In genomic region chr19:54168174-54168917, GRCh38 we compare ENCODE assay signal across 8 cellular contexts. TPM values are rescaled to one million over a fixed set of nuclear protein-coding genes. Genes with fewer than 3 reads are reported as not detected.
DNase-seq lines count a peak whose midpoint lies in the region; ATAC-seq and TF ChIP-seq lines count a peak whose summit lies in the region.

No MANE protein-coding gene starts in this region.

- H3K4me1 Mint-ChIP-seq in activated T-helper 1 cell treated with anti-CD3 and anti-CD28 coated beads, Interleukin-12 subunit alpha, Interleukin-12 subunit beta, Interleukin-2, Interleukin-4 antibody, amounts not matched to agents 30 ng/mL and 10 ng/mL and 1 ng/mL, durations not matched to agents 14 hours and 24 hours and 36 hours (ENCODE audit: low read depth) = peaks cover 15% of the 10 kb centered on the region

- H3K4me1 ChIP-seq in RWPE2 (ENCODE audit: insufficient read depth, poor library complexity, severe bottlenecking) (no peaks in the 10 kb centered on the region), neutrophil (ENCODE audit: control insufficient read depth in 1 of 2, insufficient read depth in 1 of 2, low read depth in 1 of 2, low read length in 1 of 2) (peaks cover 39 to 48% of the 10 kb centered on the region in 2 experiments)

- H3K36me3 Mint-ChIP-seq in activated T-helper 1 cell treated with anti-CD3 and anti-CD28 coated beads, Interleukin-12 subunit alpha, Interleukin-12 subunit beta, Interleukin-2, Interleukin-4 antibody, amounts not matched to agents 30 ng/mL and 10 ng/mL and 1 ng/mL, durations not matched to agents 14 hours and 24 hours and 36 hours (ENCODE audit: low read depth) = no peaks in the 10 kb centered on the region

- peaks cover 2% of the 10 kb centered on the region for H3K27me3 Mint-ChIP-seq in activated T-helper 1 cell treated with anti-CD3 and anti-CD28 coated beads, Interleukin-12 subunit alpha, Interleukin-12 subunit beta, Interleukin-2, Interleukin-4 antibody, amounts not matched to agents 30 ng/mL and 10 ng/mL and 1 ng/mL, durations not matched to agents 14 hours and 24 hours and 36 hours (ENCODE audit: insufficient read depth)

- no peak overlapping the region for H3K27ac ChIP-seq in RWPE2 (ENCODE audit: poor library complexity, severe bottlenecking)
- peak overlapping the region; percentile 39 for H3K27ac ChIP-seq in neutrophil

- TF ChIP-seq CTCF in GM12873 (IDR thresholded peaks at IDR 0.05; ENCODE audit: insufficient read depth, low read depth, low read length, missing control alignments) = peak; percentile 93
- peak; percentile 85 for TF ChIP-seq CTCF in RWPE2 (IDR thresholded peaks at IDR 0.05; ENCODE audit: poor library complexity, severe bottlenecking)
- peak; percentile 82 for TF ChIP-seq CTCF in neutrophil (IDR thresholded peaks at IDR 0.05)

- H3K27me3 ChIP-seq in RWPE2 (ENCODE audit: insufficient read depth, poor library complexity, severe bottlenecking) (no peaks in the 10 kb centered on the region), neutrophil (peaks cover 20% of the 10 kb centered on the region)

- peak; percentile 61 for ATAC-seq in RWPE2 (ENCODE audit: low read depth)
- ATAC-seq in HG03469 (IDR thresholded peaks at IDR 0.05; ENCODE audit: unreplicated experiment) = no peak

- no peaks in the 10 kb centered on the region for H3K9me3 Mint-ChIP-seq in activated T-helper 1 cell treated with anti-CD3 and anti-CD28 coated beads, Interleukin-12 subunit alpha, Interleukin-12 subunit beta, Interleukin-2, Interleukin-4 antibody, amounts not matched to agents 30 ng/mL and 10 ng/mL and 1 ng/mL, durations not matched to agents 14 hours and 24 hours and 36 hours

- H3K36me3 ChIP-seq in RWPE2 (ENCODE audit: low read depth) = peaks cover 13% of the 10 kb centered on the region
- peaks cover 2% of the 10 kb centered on the region for H3K36me3 ChIP-seq in neutrophil

- H3K4me3 ChIP-seq in RWPE2 (ENCODE audit: severe bottlenecking) (no peak overlapping the region), neutrophil (ENCODE audit: low read depth in 1 of 2, low read length in 1 of 2) (peak overlapping the region in 1 of 2 experiments; percentile 17)

- no peak overlapping the region for H3K27ac Mint-ChIP-seq in activated T-helper 1 cell treated with anti-CD3 and anti-CD28 coated beads, Interleukin-12 subunit alpha, Interleukin-12 subunit beta, Interleukin-2, Interleukin-4 antibody, amounts not matched to agents 30 ng/mL and 10 ng/mL and 1 ng/mL, durations not matched to agents 14 hours and 24 hours and 36 hours

- H3K4me3 Mint-ChIP-seq in activated T-helper 1 cell treated with anti-CD3 and anti-CD28 coated beads, Interleukin-12 subunit alpha, Interleukin-12 subunit beta, Interleukin-2, Interleukin-4 antibody, amounts not matched to agents 30 ng/mL and 10 ng/mL and 1 ng/mL, durations not matched to agents 14 hours and 24 hours and 36 hours = no peak overlapping the region

- H3K9me3 ChIP-seq in RWPE2 (ENCODE audit: severe bottlenecking) (no peaks in the 10 kb centered on the region), neutrophil (no peaks in the 10 kb centered on the region)

- intact Hi-C loops in activated T-helper 1 cell treated with anti-CD3 and anti-CD28 coated beads, Interleukin-12 subunit alpha, Interleukin-12 subunit beta, Interleukin-2, Interleukin-4 antibody, amounts not matched to agents 30 ng/mL and 10 ng/mL and 1 ng/mL, durations not matched to agents 14 hours and 24 hours and 36 hours (cut with micrococcal nuclease) = loop anchor here (1.0 to 10.0 kb wide), 4 partner anchors 22 to 916 kb away; no protein-coding TSS in a partner anchor

- peak; percentile 81 for DNase-seq in M059J (ENCODE audit: low read depth)
- DNase-seq in RWPE2 (ENCODE audit: low spot score) = no peak
- peak; percentile 81 for DNase-seq in activated T-helper 1 cell treated with anti-CD3 and anti-CD28 coated beads, Interleukin-12 subunit alpha, Interleukin-12 subunit beta, Interleukin-2, Interleukin-4 antibody, amounts not matched to agents 30 ng/mL and 10 ng/mL and 1 ng/mL, durations not matched to agents 14 hours and 24 hours and 36 hours (ENCODE audit: low spot score)
- peak; percentile 83 for DNase-seq in fibroblast of peridontal ligament (ENCODE audit: extremely low read depth)
- DNase-seq in superior temporal gyrus (ENCODE audit: extremely low spot score) = peak; percentile 90

RNA-seq across cellular contexts. Expression of gene TMC4, which starts 4.6 kb away (rescaled TPM):
- total RNA-seq in M059J (2014; rRNA removed; shearing (Covaris generic)) = 0.39 TPM in 1 of 2 replicates, not detected in the other
- total RNA-seq in activated T-helper 1 cell treated with anti-CD3 and anti-CD28 coated beads, Interleukin-12 subunit alpha, Interleukin-12 subunit beta, Interleukin-2, Interleukin-4 antibody, amounts not matched to agents 30 ng/mL and 10 ng/mL and 1 ng/mL, durations not matched to agents 14 hours and 24 hours and 36 hours = 0.73 and 0.83 TPM in 2 replicates

RNA-seq across cellular contexts. Expression of gene LENG1, which starts 8.8 kb away (rescaled TPM):
- total RNA-seq in M059J (2014; rRNA removed; shearing (Covaris generic)) = 9.1 and 15.1 TPM in 2 replicates
- total RNA-seq in activated T-helper 1 cell treated with anti-CD3 and anti-CD28 coated beads, Interleukin-12 subunit alpha, Interleukin-12 subunit beta, Interleukin-2, Interleukin-4 antibody, amounts not matched to agents 30 ng/mL and 10 ng/mL and 1 ng/mL, durations not matched to agents 14 hours and 24 hours and 36 hours = 5.8 and 6.6 TPM in 2 replicates

RNA-seq across cellular contexts. Expression of gene MBOAT7, which starts 21.0 kb away (rescaled TPM):
- total RNA-seq in M059J (2014; rRNA removed; shearing (Covaris generic)) = 310 and 461 TPM in 2 replicates
- 255 and 263 TPM in 2 replicates for total RNA-seq in activated T-helper 1 cell treated with anti-CD3 and anti-CD28 coated beads, Interleukin-12 subunit alpha, Interleukin-12 subunit beta, Interleukin-2, Interleukin-4 antibody, amounts not matched to agents 30 ng/mL and 10 ng/mL and 1 ng/mL, durations not matched to agents 14 hours and 24 hours and 36 hours

RNA-seq across cellular contexts. Expression of gene TSEN34, which starts 22.8 kb away (rescaled TPM):
- total RNA-seq in M059J (2014; rRNA removed; shearing (Covaris generic)) = 116 and 173 TPM in 2 replicates
- total RNA-seq in activated T-helper 1 cell treated with anti-CD3 and anti-CD28 coated beads, Interleukin-12 subunit alpha, Interleukin-12 subunit beta, Interleukin-2, Interleukin-4 antibody, amounts not matched to agents 30 ng/mL and 10 ng/mL and 1 ng/mL, durations not matched to agents 14 hours and 24 hours and 36 hours = 20.1 and 20.9 TPM in 2 replicates

RNA-seq across cellular contexts. Expression of gene CNOT3, which starts 30.8 kb away (rescaled TPM):
- 11.9 and 18.4 TPM in 2 replicates for total RNA-seq in M059J (2014; rRNA removed; shearing (Covaris generic))
- total RNA-seq in activated T-helper 1 cell treated with anti-CD3 and anti-CD28 coated beads, Interleukin-12 subunit alpha, Interleukin-12 subunit beta, Interleukin-2, Interleukin-4 antibody, amounts not matched to agents 30 ng/mL and 10 ng/mL and 1 ng/mL, durations not matched to agents 14 hours and 24 hours and 36 hours = 70.0 and 73.2 TPM in 2 replicates
